ENCODE assay signal across 1 cellular context in the genomic region with DNA sequence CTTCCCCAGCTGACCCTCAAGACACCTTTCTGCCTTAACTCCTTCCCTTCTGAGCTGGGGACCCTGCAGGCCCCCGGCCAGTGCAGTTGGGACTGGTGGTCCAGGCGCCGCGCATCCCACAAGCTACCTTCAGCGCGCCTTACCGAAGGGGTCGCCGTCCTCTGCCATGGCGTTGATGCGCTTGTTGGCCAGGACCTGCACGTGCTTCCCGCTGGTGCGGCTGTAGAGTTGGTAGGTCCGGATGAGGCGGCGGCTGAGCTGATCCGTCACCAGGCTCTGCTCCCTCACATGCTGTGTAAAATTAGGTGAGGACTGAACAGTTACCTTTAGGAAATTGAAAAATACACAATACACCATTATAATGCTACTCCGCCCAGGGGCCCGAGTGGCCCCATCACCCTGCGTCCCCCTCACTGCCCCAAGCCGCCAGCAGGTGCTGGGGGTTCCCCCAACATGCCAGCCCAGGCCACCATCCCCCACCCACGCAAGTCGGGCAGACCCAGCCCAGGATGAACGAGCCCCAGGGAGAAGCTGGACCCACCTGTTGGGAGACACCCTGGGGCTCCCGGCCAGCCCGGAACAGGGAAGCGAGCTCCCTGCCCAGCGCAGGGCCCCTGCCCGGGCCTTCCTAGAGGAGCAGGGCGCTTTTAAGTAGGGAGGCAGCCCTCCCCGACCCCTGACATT.
TF ChIP-seq lines count a peak whose summit lies in the region.

No MANE protein-coding gene starts in this region.

TF ChIP-seq in WTC11, 78 proteins besides CTCF, POLR2A, EP300 and RAD21 (continued from another document and continues in another):
- TF ChIP-seq, protein P1, sequence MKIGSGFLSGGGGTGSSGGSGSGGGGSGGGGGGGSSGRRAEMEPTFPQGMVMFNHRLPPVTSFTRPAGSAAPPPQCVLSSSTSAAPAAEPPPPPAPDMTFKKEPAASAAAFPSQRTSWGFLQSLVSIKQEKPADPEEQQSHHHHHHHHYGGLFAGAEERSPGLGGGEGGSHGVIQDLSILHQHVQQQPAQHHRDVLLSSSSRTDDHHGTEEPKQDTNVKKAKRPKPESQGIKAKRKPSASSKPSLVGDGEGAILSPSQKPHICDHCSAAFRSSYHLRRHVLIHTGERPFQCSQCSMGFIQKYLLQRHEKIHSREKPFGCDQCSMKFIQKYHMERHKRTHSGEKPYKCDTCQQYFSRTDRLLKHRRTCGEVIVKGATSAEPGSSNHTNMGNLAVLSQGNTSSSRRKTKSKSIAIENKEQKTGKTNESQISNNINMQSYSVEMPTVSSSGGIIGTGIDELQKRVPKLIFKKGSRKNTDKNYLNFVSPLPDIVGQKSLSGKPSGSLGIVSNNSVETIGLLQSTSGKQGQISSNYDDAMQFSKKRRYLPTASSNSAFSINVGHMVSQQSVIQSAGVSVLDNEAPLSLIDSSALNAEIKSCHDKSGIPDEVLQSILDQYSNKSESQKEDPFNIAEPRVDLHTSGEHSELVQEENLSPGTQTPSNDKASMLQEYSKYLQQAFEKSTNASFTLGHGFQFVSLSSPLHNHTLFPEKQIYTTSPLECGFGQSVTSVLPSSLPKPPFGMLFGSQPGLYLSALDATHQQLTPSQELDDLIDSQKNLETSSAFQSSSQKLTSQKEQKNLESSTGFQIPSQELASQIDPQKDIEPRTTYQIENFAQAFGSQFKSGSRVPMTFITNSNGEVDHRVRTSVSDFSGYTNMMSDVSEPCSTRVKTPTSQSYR (CRISPR knock-in tag; IDR thresholded peaks at IDR 0.05), result peak; percentile 68; the same call in 1 of the 2 replicates
- no peak for TF ChIP-seq MYBL2 (CRISPR knock-in tag; IDR thresholded peaks at IDR 0.05)
- TF ChIP-seq, protein P2, sequence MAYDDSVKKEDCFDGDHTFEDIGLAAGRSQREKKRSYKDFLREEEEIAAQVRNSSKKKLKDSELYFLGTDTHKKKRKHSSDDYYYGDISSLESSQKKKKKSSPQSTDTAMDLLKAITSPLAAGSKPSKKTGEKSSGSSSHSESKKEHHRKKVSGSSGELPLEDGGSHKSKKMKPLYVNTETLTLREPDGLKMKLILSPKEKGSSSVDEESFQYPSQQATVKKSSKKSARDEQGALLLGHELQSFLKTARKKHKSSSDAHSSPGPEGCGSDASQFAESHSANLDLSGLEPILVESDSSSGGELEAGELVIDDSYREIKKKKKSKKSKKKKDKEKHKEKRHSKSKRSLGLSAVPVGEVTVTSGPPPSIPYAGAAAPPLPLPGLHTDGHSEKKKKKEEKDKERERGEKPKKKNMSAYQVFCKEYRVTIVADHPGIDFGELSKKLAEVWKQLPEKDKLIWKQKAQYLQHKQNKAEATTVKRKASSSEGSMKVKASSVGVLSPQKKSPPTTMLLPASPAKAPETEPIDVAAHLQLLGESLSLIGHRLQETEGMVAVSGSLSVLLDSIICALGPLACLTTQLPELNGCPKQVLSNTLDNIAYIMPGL (CRISPR knock-in tag; IDR thresholded peaks at IDR 0.05), result peak; percentile 38; the same call in 1 of the 2 replicates
- TF ChIP-seq, protein P3, sequence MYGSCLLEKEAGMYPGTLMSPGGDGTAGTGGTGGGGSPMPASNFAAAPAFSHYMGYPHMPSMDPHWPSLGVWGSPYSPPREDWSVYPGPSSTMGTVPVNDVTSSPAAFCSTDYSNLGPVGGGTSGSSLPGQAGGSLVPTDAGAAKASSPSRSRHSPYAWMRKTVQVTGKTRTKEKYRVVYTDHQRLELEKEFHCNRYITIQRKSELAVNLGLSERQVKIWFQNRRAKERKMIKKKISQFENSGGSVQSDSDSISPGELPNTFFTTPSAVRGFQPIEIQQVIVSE (CRISPR knock-in tag; IDR thresholded peaks at IDR 0.05; ENCODE audit: borderline replicate concordance), result no peak
- TF ChIP-seq, protein P4, sequence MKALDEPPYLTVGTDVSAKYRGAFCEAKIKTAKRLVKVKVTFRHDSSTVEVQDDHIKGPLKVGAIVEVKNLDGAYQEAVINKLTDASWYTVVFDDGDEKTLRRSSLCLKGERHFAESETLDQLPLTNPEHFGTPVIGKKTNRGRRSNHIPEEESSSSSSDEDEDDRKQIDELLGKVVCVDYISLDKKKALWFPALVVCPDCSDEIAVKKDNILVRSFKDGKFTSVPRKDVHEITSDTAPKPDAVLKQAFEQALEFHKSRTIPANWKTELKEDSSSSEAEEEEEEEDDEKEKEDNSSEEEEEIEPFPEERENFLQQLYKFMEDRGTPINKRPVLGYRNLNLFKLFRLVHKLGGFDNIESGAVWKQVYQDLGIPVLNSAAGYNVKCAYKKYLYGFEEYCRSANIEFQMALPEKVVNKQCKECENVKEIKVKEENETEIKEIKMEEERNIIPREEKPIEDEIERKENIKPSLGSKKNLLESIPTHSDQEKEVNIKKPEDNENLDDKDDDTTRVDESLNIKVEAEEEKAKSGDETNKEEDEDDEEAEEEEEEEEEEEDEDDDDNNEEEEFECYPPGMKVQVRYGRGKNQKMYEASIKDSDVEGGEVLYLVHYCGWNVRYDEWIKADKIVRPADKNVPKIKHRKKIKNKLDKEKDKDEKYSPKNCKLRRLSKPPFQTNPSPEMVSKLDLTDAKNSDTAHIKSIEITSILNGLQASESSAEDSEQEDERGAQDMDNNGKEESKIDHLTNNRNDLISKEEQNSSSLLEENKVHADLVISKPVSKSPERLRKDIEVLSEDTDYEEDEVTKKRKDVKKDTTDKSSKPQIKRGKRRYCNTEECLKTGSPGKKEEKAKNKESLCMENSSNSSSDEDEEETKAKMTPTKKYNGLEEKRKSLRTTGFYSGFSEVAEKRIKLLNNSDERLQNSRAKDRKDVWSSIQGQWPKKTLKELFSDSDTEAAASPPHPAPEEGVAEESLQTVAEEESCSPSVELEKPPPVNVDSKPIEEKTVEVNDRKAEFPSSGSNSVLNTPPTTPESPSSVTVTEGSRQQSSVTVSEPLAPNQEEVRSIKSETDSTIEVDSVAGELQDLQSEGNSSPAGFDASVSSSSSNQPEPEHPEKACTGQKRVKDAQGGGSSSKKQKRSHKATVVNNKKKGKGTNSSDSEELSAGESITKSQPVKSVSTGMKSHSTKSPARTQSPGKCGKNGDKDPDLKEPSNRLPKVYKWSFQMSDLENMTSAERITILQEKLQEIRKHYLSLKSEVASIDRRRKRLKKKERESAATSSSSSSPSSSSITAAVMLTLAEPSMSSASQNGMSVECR (CRISPR knock-in tag; IDR thresholded peaks at IDR 0.05; ENCODE audit: borderline replicate concordance), result peak; percentile 53; the same call in 1 of the 2 replicates
- TF ChIP-seq, protein P5, sequence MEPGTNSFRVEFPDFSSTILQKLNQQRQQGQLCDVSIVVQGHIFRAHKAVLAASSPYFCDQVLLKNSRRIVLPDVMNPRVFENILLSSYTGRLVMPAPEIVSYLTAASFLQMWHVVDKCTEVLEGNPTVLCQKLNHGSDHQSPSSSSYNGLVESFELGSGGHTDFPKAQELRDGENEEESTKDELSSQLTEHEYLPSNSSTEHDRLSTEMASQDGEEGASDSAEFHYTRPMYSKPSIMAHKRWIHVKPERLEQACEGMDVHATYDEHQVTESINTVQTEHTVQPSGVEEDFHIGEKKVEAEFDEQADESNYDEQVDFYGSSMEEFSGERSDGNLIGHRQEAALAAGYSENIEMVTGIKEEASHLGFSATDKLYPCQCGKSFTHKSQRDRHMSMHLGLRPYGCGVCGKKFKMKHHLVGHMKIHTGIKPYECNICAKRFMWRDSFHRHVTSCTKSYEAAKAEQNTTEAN (CRISPR knock-in tag; IDR thresholded peaks at IDR 0.05), result peak; percentile 68; the same call in 1 of the 2 replicates
- no peak for TF ChIP-seq ZNF671 (CRISPR knock-in tag; IDR thresholded peaks at IDR 0.05)
- TF ChIP-seq, protein P6, sequence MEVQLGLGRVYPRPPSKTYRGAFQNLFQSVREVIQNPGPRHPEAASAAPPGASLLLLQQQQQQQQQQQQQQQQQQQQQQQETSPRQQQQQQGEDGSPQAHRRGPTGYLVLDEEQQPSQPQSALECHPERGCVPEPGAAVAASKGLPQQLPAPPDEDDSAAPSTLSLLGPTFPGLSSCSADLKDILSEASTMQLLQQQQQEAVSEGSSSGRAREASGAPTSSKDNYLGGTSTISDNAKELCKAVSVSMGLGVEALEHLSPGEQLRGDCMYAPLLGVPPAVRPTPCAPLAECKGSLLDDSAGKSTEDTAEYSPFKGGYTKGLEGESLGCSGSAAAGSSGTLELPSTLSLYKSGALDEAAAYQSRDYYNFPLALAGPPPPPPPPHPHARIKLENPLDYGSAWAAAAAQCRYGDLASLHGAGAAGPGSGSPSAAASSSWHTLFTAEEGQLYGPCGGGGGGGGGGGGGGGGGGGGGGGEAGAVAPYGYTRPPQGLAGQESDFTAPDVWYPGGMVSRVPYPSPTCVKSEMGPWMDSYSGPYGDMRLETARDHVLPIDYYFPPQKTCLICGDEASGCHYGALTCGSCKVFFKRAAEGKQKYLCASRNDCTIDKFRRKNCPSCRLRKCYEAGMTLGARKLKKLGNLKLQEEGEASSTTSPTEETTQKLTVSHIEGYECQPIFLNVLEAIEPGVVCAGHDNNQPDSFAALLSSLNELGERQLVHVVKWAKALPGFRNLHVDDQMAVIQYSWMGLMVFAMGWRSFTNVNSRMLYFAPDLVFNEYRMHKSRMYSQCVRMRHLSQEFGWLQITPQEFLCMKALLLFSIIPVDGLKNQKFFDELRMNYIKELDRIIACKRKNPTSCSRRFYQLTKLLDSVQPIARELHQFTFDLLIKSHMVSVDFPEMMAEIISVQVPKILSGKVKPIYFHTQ (CRISPR knock-in tag; IDR thresholded peaks at IDR 0.05), result no peak
- TF ChIP-seq, protein P7, sequence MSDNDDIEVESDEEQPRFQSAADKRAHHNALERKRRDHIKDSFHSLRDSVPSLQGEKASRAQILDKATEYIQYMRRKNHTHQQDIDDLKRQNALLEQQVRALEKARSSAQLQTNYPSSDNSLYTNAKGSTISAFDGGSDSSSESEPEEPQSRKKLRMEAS (CRISPR knock-in tag; IDR thresholded peaks at IDR 0.05), result peak; percentile 99
- TF ChIP-seq NR2C2 (CRISPR knock-in tag; IDR thresholded peaks at IDR 0.05), result no peak
- peak; percentile 81; the same call in 1 of the 2 replicates for TF ChIP-seq ZBTB21 (CRISPR knock-in tag; IDR thresholded peaks at IDR 0.05; ENCODE audit: borderline replicate concordance)
- TF ChIP-seq ZNF232 (CRISPR knock-in tag; IDR thresholded peaks at IDR 0.05), result peak; percentile 85
- TF ChIP-seq, protein P8, sequence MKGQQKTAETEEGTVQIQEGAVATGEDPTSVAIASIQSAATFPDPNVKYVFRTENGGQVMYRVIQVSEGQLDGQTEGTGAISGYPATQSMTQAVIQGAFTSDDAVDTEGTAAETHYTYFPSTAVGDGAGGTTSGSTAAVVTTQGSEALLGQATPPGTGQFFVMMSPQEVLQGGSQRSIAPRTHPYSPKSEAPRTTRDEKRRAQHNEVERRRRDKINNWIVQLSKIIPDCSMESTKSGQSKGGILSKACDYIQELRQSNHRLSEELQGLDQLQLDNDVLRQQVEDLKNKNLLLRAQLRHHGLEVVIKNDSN (CRISPR knock-in tag; IDR thresholded peaks at IDR 0.05), result peak; percentile 78; the same call in 1 of the 2 replicates
- TF ChIP-seq, protein P9, sequence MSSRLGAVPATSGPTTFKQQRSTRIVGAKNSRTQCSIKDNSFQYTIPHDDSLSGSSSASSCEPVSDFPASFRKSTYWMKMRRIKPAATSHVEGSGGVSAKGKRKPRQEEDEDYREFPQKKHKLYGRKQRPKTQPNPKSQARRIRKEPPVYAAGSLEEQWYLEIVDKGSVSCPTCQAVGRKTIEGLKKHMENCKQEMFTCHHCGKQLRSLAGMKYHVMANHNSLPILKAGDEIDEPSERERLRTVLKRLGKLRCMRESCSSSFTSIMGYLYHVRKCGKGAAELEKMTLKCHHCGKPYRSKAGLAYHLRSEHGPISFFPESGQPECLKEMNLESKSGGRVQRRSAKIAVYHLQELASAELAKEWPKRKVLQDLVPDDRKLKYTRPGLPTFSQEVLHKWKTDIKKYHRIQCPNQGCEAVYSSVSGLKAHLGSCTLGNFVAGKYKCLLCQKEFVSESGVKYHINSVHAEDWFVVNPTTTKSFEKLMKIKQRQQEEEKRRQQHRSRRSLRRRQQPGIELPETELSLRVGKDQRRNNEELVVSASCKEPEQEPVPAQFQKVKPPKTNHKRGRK (CRISPR knock-in tag; IDR thresholded peaks at IDR 0.05; ENCODE audit: borderline replicate concordance), result no peak
- TF ChIP-seq ETV6 (CRISPR knock-in tag; IDR thresholded peaks at IDR 0.05), result peak; percentile 83; the same call in 1 of the 2 replicates
- peak; percentile 82 for TF ChIP-seq TP53 (CRISPR knock-in tag; IDR thresholded peaks at IDR 0.05)
- TF ChIP-seq, protein P10, sequence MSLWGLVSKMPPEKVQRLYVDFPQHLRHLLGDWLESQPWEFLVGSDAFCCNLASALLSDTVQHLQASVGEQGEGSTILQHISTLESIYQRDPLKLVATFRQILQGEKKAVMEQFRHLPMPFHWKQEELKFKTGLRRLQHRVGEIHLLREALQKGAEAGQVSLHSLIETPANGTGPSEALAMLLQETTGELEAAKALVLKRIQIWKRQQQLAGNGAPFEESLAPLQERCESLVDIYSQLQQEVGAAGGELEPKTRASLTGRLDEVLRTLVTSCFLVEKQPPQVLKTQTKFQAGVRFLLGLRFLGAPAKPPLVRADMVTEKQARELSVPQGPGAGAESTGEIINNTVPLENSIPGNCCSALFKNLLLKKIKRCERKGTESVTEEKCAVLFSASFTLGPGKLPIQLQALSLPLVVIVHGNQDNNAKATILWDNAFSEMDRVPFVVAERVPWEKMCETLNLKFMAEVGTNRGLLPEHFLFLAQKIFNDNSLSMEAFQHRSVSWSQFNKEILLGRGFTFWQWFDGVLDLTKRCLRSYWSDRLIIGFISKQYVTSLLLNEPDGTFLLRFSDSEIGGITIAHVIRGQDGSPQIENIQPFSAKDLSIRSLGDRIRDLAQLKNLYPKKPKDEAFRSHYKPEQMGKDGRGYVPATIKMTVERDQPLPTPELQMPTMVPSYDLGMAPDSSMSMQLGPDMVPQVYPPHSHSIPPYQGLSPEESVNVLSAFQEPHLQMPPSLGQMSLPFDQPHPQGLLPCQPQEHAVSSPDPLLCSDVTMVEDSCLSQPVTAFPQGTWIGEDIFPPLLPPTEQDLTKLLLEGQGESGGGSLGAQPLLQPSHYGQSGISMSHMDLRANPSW (CRISPR knock-in tag; conservative IDR thresholded peaks at IDR 0.05; ENCODE audit: low read depth), result no peak
- peak; percentile 80 for TF ChIP-seq FOXK1 (CRISPR knock-in tag; IDR thresholded peaks at IDR 0.05)
- TF ChIP-seq TEAD1 (CRISPR knock-in tag; IDR thresholded peaks at IDR 0.05), result peak; percentile 77
- TF ChIP-seq, protein P11, sequence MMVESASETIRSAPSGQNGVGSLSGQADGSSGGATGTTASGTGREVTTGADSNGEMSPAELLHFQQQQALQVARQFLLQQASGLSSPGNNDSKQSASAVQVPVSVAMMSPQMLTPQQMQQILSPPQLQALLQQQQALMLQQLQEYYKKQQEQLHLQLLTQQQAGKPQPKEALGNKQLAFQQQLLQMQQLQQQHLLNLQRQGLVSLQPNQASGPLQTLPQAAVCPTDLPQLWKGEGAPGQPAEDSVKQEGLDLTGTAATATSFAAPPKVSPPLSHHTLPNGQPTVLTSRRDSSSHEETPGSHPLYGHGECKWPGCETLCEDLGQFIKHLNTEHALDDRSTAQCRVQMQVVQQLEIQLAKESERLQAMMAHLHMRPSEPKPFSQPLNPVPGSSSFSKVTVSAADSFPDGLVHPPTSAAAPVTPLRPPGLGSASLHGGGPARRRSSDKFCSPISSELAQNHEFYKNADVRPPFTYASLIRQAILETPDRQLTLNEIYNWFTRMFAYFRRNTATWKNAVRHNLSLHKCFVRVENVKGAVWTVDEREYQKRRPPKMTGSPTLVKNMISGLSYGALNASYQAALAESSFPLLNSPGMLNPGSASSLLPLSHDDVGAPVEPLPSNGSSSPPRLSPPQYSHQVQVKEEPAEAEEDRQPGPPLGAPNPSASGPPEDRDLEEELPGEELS (CRISPR knock-in tag; IDR thresholded peaks at IDR 0.05), result peak; percentile 86
- no peak for TF ChIP-seq HMGA2 (CRISPR knock-in tag; IDR thresholded peaks at IDR 0.05)
- TF ChIP-seq NR3C1 (CRISPR knock-in tag; conservative IDR thresholded peaks at IDR 0.05; ENCODE audit: low read depth), result 0 out of 2 replicates have a peak, but pooled peaks have one; percentile 74
- TF ChIP-seq CREB1 (CRISPR knock-in tag; IDR thresholded peaks at IDR 0.05), result no peak
